33 cellular contexts compared by ENCODE assay signal in genomic region chr10:70206762-70207161, GRCh38.
"Had no signal": no experiment of that assay in that cellular context is flagged by ENCODE, and none has a peak within 500 bp of the region (broad histone marks: within the 10 kb centered on the region; RNA-seq: fewer than 3 reads in every experiment).

No MANE protein-coding gene starts in this region.

- H3K4me3 ChIP-seq: adrenal gland, ascending aorta, body of pancreas, breast epithelium, cardiac muscle cell had no signal

- H3K27ac ChIP-seq: adrenal gland, ascending aorta, body of pancreas, brain microvascular endothelial cell, breast epithelium, cardiac muscle cell had no signal

- H3K27me3 ChIP-seq: adrenal gland, ascending aorta, body of pancreas, brain microvascular endothelial cell, breast epithelium, cardiac muscle cell had no signal

- H3K9me3 ChIP-seq: adrenal gland, ascending aorta, body of pancreas, breast epithelium had no signal

- DNase-seq: activated effector memory CD4-positive, alpha-beta T cell treated with anti-CD3 and anti-CD28 coated beads, Interleukin-2, amount 50 U/mL, for 16 hours; activated effector memory CD4-positive, alpha-beta T cell treated with Interleukin-2 at 50 U/mL for 16 hours; activated gamma-delta T cell; activated gamma-delta T cell treated with Interleukin-2 at 50 U/mL for 16 hours; activated naive CD4-positive, alpha-beta T cell; activated naive CD4-positive, alpha-beta T cell treated with anti-CD3 and anti-CD28 coated beads for 36 hours; activated naive CD4-positive, alpha-beta T cell treated with anti-CD3 and anti-CD28 coated beads, Interleukin-2, amount 10 ng/mL, durations not matched to agents 7 days and 5 days; activated naive CD4-positive, alpha-beta T cell treated with anti-CD3 and anti-CD28 coated beads, Interleukin-2, amount 50 U/mL, for 16 hours; activated naive CD4-positive, alpha-beta T cell treated with Interleukin-2 at 50 U/mL for 16 hours; activated naive CD8-positive, alpha-beta T cell treated with anti-CD3 and anti-CD28 coated beads for 36 hours; activated naive CD8-positive, alpha-beta T cell treated with anti-CD3 and anti-CD28 coated beads, Interleukin-2, amount 10 ng/mL, durations not matched to agents 7 days and 5 days; activated naive CD8-positive, alpha-beta T cell treated with anti-CD3 and anti-CD28 coated beads, Interleukin-2, amount 50 U/mL, for 24 hours; activated T-cell treated with anti-CD3 and anti-CD28 coated beads, Interleukin-2, amount 50 U/mL, for 24 hours; activated T-cell treated with anti-CD3 and anti-CD28 coated beads, Interleukin-2, amount 50 U/mL, for 4 hours; activated T-cell treated with anti-CD3 and anti-CD28 coated beads, Interleukin-2, amount 50 U/mL, for 48 hours; activated T-cell treated with anti-CD3 and anti-CD28 coated beads, Interleukin-2, amount 50 U/mL, for 72 hours; adrenal gland; amniotic stem cell; amygdala; anterior cingulate cortex; aorta; body of pancreas; brain microvascular endothelial cell; caudate nucleus; central memory CD4-positive, alpha-beta T cell; cerebellar nuclear complex had no signal

- ATAC-seq: activated naive CD4-positive, alpha-beta T cell treated with anti-CD3 and anti-CD28 coated beads, Interleukin-2, amount 50 U/mL, for 72 hours; activated naive CD8-positive, alpha-beta T cell treated with anti-CD3 and anti-CD28 coated beads, Interleukin-2, amount 50 U/mL, for 24 hours; activated T-cell treated with anti-CD3 and anti-CD28 coated beads, Interleukin-2, amount 50 U/mL, for 4 hours; activated T-cell treated with anti-CD3 and anti-CD28 coated beads, Interleukin-2, amount 50 U/mL, for 72 hours; activated T-helper 17 cell treated with anti-CD3 and anti-CD28 coated beads, Interleukin-2, amount 50 U/mL, for 72 hours; body of pancreas had no signal

- H3K4me1 ChIP-seq: adrenal gland, ascending aorta, body of pancreas, breast epithelium had no signal

- FAIRE-seq: astrocyte, bronchial epithelial cell had no signal
